ENCODE assay signal across 1 cellular context in the genomic region with DNA sequence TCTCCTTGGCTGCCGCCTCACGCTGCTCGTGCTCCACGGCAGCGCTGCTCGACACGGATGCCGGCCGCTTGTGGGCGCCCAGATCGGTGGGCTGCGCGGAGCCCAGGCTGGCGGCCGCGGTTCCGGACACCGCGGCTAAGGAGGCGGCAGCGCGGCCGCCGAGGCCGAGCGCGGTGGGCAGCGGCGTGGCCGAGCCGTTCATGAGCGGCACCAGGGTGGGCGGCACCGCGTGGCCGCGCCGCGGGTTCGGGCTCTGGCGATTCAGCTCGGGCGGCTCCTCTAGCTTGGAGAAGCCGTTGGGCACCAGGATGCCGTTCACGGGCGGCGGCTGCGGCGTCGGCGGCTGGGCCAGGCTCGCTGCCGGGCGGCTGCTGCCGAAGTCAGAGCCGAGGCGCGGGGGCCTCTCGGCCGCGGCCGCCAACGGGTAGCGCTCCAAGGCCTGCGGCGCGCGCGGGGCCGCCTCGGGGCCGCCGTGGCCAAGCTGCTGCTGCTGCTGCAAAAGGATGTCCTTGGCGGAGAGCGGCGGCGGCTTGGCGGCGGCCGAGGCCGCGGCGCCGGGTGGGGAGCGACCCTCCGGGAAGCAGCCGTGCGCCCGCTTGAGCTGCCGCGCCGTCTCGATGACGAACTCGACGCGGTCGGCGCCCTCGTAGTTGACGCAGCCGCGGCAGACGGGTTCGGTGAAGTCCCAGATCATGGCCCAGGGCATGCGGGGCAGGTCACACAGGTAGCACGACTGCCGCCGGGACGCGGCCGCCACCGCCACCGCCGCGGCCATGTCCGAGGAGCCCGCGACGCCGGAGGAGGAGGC.
TF ChIP-seq lines count a peak whose summit lies in the region.

No MANE protein-coding gene starts in this region.

TF ChIP-seq in HepG2, 621 proteins besides CTCF, POLR2A, EP300 and RAD21 (continued from another document):
- TF ChIP-seq, protein P1, sequence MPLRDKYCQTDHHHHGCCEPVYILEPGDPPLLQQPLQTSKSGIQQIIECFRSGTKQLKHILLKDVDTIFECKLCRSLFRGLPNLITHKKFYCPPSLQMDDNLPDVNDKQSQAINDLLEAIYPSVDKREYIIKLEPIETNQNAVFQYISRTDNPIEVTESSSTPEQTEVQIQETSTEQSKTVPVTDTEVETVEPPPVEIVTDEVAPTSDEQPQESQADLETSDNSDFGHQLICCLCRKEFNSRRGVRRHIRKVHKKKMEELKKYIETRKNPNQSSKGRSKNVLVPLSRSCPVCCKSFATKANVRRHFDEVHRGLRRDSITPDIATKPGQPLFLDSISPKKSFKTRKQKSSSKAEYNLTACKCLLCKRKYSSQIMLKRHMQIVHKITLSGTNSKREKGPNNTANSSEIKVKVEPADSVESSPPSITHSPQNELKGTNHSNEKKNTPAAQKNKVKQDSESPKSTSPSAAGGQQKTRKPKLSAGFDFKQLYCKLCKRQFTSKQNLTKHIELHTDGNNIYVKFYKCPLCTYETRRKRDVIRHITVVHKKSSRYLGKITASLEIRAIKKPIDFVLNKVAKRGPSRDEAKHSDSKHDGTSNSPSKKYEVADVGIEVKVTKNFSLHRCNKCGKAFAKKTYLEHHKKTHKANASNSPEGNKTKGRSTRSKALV (CRISPR knock-in tag; IDR thresholded peaks at IDR 0.05), result no peak
- no peak for TF ChIP-seq CENPX (CRISPR knock-in tag; IDR thresholded peaks at IDR 0.05)
- TF ChIP-seq, protein P2, sequence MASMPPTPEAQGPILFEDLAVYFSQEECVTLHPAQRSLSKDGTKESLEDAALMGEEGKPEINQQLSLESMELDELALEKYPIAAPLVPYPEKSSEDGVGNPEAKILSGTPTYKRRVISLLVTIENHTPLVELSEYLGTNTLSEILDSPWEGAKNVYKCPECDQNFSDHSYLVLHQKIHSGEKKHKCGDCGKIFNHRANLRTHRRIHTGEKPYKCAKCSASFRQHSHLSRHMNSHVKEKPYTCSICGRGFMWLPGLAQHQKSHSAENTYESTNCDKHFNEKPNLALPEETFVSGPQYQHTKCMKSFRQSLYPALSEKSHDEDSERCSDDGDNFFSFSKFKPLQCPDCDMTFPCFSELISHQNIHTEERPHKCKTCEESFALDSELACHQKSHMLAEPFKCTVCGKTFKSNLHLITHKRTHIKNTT (CRISPR knock-in tag; IDR thresholded peaks at IDR 0.05), result no peak
- TF ChIP-seq KDM5B (CRISPR knock-in tag; IDR thresholded peaks at IDR 0.05; ENCODE audit: borderline replicate concordance), result no peak
- TF ChIP-seq RXRA (CRISPR knock-in tag; IDR thresholded peaks at IDR 0.05), result no peak
- no peak for TF ChIP-seq ATRX (CRISPR knock-in tag; IDR thresholded peaks at IDR 0.05; ENCODE audit: borderline replicate concordance)
- peak; percentile 14; the same call in 1 of the 2 replicates for TF ChIP-seq CENPT (CRISPR knock-in tag; IDR thresholded peaks at IDR 0.05; ENCODE audit: low read depth)
- TF ChIP-seq ZNF792 (CRISPR knock-in tag; IDR thresholded peaks at IDR 0.05), result no peak
- TF ChIP-seq SP140L (CRISPR knock-in tag; IDR thresholded peaks at IDR 0.05; ENCODE audit: borderline replicate concordance), result no peak
- TF ChIP-seq ZNF674 (CRISPR knock-in tag; IDR thresholded peaks at IDR 0.05; ENCODE audit: low read depth), result no peak
- no peak for TF ChIP-seq ZBTB7B (CRISPR knock-in tag; IDR thresholded peaks at IDR 0.05)
- TF ChIP-seq, protein P3, sequence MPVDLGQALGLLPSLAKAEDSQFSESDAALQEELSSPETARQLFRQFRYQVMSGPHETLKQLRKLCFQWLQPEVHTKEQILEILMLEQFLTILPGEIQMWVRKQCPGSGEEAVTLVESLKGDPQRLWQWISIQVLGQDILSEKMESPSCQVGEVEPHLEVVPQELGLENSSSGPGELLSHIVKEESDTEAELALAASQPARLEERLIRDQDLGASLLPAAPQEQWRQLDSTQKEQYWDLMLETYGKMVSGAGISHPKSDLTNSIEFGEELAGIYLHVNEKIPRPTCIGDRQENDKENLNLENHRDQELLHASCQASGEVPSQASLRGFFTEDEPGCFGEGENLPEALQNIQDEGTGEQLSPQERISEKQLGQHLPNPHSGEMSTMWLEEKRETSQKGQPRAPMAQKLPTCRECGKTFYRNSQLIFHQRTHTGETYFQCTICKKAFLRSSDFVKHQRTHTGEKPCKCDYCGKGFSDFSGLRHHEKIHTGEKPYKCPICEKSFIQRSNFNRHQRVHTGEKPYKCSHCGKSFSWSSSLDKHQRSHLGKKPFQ (CRISPR knock-in tag; IDR thresholded peaks at IDR 0.05; ENCODE audit: insufficient replicate concordance), result no peak
- no peak for TF ChIP-seq PRPF4 (IDR thresholded peaks at IDR 0.05; ENCODE audit: low read depth, low read length, poor library complexity, severe bottlenecking)
- TF ChIP-seq, protein P4, sequence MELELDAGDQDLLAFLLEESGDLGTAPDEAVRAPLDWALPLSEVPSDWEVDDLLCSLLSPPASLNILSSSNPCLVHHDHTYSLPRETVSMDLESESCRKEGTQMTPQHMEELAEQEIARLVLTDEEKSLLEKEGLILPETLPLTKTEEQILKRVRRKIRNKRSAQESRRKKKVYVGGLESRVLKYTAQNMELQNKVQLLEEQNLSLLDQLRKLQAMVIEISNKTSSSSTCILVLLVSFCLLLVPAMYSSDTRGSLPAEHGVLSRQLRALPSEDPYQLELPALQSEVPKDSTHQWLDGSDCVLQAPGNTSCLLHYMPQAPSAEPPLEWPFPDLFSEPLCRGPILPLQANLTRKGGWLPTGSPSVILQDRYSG (CRISPR knock-in tag; IDR thresholded peaks at IDR 0.05), result no peak
- no peak for TF ChIP-seq GTF3A (CRISPR knock-in tag; conservative IDR thresholded peaks at IDR 0.05)
- TF ChIP-seq ZNF367 (CRISPR knock-in tag; IDR thresholded peaks at IDR 0.05; ENCODE audit: borderline replicate concordance), result no peak
- no peak for TF ChIP-seq SSRP1 (CRISPR knock-in tag; IDR thresholded peaks at IDR 0.05)
- 0 out of 2 replicates have a peak, but pooled peaks have one; percentile 22 for TF ChIP-seq HES4 (CRISPR knock-in tag; IDR thresholded peaks at IDR 0.05; ENCODE audit: borderline replicate concordance)
- TF ChIP-seq SATB2 (CRISPR knock-in tag; IDR thresholded peaks at IDR 0.05), result 0 out of 2 replicates have a peak, but pooled peaks have one; percentile 28
- TF ChIP-seq, protein P5, sequence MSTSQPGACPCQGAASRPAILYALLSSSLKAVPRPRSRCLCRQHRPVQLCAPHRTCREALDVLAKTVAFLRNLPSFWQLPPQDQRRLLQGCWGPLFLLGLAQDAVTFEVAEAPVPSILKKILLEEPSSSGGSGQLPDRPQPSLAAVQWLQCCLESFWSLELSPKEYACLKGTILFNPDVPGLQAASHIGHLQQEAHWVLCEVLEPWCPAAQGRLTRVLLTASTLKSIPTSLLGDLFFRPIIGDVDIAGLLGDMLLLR (CRISPR knock-in tag; IDR thresholded peaks at IDR 0.05), result no peak
- TF ChIP-seq HOXA3 (CRISPR knock-in tag; IDR thresholded peaks at IDR 0.05), result peak; percentile 61
